In the genomic region with DNA sequence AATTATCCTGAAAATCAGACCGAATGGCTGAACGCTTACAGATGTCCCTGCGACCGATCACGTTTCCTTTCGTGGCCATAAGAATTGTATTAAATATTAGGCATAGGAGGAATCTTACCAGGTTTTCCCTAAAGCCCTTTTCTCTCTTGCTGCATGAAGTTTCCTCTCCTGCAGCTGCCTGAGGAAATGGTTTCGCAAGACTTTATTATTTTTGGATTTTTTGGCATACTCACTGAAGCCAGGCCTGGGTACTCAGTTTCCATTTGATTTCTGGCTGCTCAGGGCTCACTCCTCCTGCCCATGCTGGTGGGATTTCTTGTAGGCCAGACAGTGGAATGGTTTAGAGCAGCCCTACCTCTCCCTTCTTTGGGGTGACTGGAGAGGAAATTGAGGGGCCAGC, we compare ENCODE assay signal across 14 cellular contexts.
A peak's percentile ranks its signal among the peaks of the same experiment; 100 is the strongest.
DNase-seq lines count a peak whose midpoint lies in the region; ATAC-seq and TF ChIP-seq lines count a peak whose summit lies in the region.
"Had no signal": no experiment of that assay in that cellular context is flagged by ENCODE, and none has a peak within 500 bp of the region (broad histone marks: within the 10 kb centered on the region; RNA-seq: fewer than 3 reads in every experiment).

No MANE protein-coding gene starts in this region.

- TF ChIP-seq EP300 in gastroesophageal sphincter (IDR thresholded peaks at IDR 0.05), result no peak

- DNase-seq in GM23248 (peak; percentile 44), adrenal gland (no peak), NCI-H2227 treated with DMSO at 0.1 percent for 48 hours (lab: John Stamatoyannopoulos, UW) (no peak), OCI-M2 (lab: John Stamatoyannopoulos, UW; ENCODE audit: unreplicated experiment) (no peak), NOMO-1 treated with DMSO at 0.1 percent for 48 hours (lab: John Stamatoyannopoulos, UW; ENCODE audit: unreplicated experiment) (no peak)
- DNase-seq: activated CD4-positive, alpha-beta T cell treated with anti-CD3 and anti-CD28 coated beads for 36 hours; activated naive CD8-positive, alpha-beta T cell treated with anti-CD3 and anti-CD28 coated beads, Interleukin-2, amount 10 ng/mL, durations not matched to agents 7 days and 5 days; BE2C; DMS153; naive B cell; T-helper 17 cell had no signal

- intact Hi-C loops in adrenal gland (cut with DNase I), result no loop called here

- WGBS in GM23248 (ENCODE audit: low coverage in 1 of 2, low lambda C conversion rate in 2 of 2, missing lambda C conversion rate in 2 of 2), 2 experiments, result 33 to 34% methylated on average over 7 of the region's 7 CpGs
- 64 to 80% (median 73%) methylated on average over 7 of the region's 7 CpGs for WGBS in adrenal gland, 4 donors
- 81 to 82% methylated on average over 7 of the region's 7 CpGs for WGBS in gastroesophageal sphincter (ENCODE audit: low coverage in 1 of 2), 2 donors

- H3K4me2 ChIP-seq in GM23248 (ENCODE audit: unreplicated experiment), result no peak overlapping the region

- H3K79me2 ChIP-seq in GM23248 (ENCODE audit: insufficient read depth), result no peaks in the 10 kb centered on the region

- no peaks in the 10 kb centered on the region for H3K9me3 ChIP-seq in GM23248 (ENCODE audit: low read depth)
- no peaks in the 10 kb centered on the region for H3K9me3 ChIP-seq in adrenal gland (replicated peaks in 1 of 3)
- no peaks in the 10 kb centered on the region for H3K9me3 ChIP-seq in gastroesophageal sphincter
- H3K9me3 ChIP-seq: BE2C had no signal

- H3F3A ChIP-seq in GM23248 (ENCODE audit: insufficient read depth), result no peaks in the 10 kb centered on the region

- H3K27ac ChIP-seq in GM23248 (no peak overlapping the region), adrenal gland (peak overlapping the region in 3 of 5 donors; percentile 11 to 68 (median 68)), gastroesophageal sphincter (peak overlapping the region in 1 of 4 donors; percentile 4), temporal lobe (ENCODE audit: low read depth, low read length) (peak overlapping the region; percentile 39)

- H2AFZ ChIP-seq in GM23248, result no peak overlapping the region

- H3K9me2 ChIP-seq in GM23248 (ENCODE audit: insufficient read depth), result no peaks in the 10 kb centered on the region

- ATAC-seq in gastroesophageal sphincter (peak; percentile 32), HG02798 (IDR thresholded peaks at IDR 0.05; ENCODE audit: poor library complexity, unreplicated experiment) (no peak)
- ATAC-seq: activated CD4-positive, alpha-beta T cell treated with anti-CD3 and anti-CD28 coated beads for 36 hours; T-helper 17 cell had no signal

- H3K36me3 ChIP-seq in GM23248 (ENCODE audit: low read depth) (no peaks in the 10 kb centered on the region), adrenal gland (replicated peaks in 1 of 2) (no peaks in the 10 kb centered on the region), gastroesophageal sphincter (no peaks in the 10 kb centered on the region)
- H3K36me3 ChIP-seq: BE2C had no signal

- in situ Hi-C loops in GM23248 (cut with MboI), result no loop called here

- H3K27me3 ChIP-seq in GM23248 (replicated peaks; ENCODE audit: insufficient read depth) (no peaks in the 10 kb centered on the region), adrenal gland (no peaks in the 10 kb centered on the region), gastroesophageal sphincter (no peaks in the 10 kb centered on the region)
- H3K27me3 ChIP-seq: BE2C had no signal

- TF ChIP-seq CTCF in adrenal gland (IDR thresholded peaks at IDR 0.05) (no peak), gastroesophageal sphincter (IDR thresholded peaks at IDR 0.05) (no peak)

- peaks cover 9% of the 10 kb centered on the region for H3K4me1 ChIP-seq in GM23248 (ENCODE audit: insufficient read depth)
- H3K4me1 ChIP-seq in adrenal gland (replicated peaks in 1 of 2), result peaks cover 28 to 61% of the 10 kb centered on the region in 2 donors
- peaks cover 0 to 72% (median 5%) of the 10 kb centered on the region in 3 donors for H3K4me1 ChIP-seq in gastroesophageal sphincter

- H4K20me1 ChIP-seq in GM23248 (ENCODE audit: insufficient read depth), result no peaks in the 10 kb centered on the region

- no peak overlapping the region for H3K9ac ChIP-seq in GM23248

- H3K4me3 ChIP-seq in GM23248 (no peak overlapping the region), adrenal gland (no peak overlapping the region), gastroesophageal sphincter (no peak overlapping the region)

- TF ChIP-seq POLR2A in adrenal gland (IDR thresholded peaks at IDR 0.05) (no peak), gastroesophageal sphincter (IDR thresholded peaks at IDR 0.05) (no peak)
